1 cellular context compared by ENCODE assay signal in the genomic region with DNA sequence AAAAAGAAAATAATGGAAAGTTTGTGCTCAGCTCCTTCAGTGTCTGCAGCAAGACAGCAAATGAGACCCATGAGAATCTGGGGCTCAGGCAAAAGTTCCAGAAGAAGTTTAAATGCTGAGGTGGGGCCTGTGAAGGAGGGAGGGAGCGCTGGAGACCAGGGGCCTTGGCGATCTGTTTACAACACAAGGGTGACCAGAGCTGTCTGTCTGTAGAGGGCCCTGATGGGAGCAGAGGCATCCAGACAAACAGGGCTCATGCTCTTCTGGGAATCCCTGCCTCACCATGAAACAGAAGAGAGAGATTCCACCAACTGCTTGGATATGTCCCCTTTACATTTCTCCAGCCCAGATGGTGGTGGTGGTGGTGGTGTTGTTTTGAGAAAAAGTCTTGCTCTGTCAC.
TF ChIP-seq lines count a peak whose summit lies in the region.

No MANE protein-coding gene starts in this region.

TF ChIP-seq in IMR-90, 13 proteins besides CTCF, POLR2A, EP300 and RAD21 (continued from another document):
- TF ChIP-seq, protein P1, sequence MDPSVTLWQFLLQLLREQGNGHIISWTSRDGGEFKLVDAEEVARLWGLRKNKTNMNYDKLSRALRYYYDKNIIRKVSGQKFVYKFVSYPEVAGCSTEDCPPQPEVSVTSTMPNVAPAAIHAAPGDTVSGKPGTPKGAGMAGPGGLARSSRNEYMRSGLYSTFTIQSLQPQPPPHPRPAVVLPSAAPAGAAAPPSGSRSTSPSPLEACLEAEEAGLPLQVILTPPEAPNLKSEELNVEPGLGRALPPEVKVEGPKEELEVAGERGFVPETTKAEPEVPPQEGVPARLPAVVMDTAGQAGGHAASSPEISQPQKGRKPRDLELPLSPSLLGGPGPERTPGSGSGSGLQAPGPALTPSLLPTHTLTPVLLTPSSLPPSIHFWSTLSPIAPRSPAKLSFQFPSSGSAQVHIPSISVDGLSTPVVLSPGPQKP (IDR thresholded peaks at IDR 0.05; ENCODE audit: borderline replicate concordance, low read depth, low read length), result no peak
- TF ChIP-seq MAFK (IDR thresholded peaks at IDR 0.05; ENCODE audit: low read depth, low read length), result no peak
